Comparison of ENCODE assay signal across 8 cellular contexts in genomic region chr11:69637956-69638871, GRCh38. TPM values are rescaled to one million over a fixed set of nuclear protein-coding genes. Genes with fewer than 3 reads are reported as not detected.
DNase-seq lines count a peak whose midpoint lies in the region; ATAC-seq and TF ChIP-seq lines count a peak whose summit lies in the region.

No MANE protein-coding gene starts in this region.

- WGBS in smooth muscle cell (ENCODE audit: low lambda C conversion rate): 1% methylated on average over 65 of the region's 76 CpGs

- peaks cover 6% of the 10 kb centered on the region for H3F3A ChIP-seq in smooth muscle cell (ENCODE audit: low read depth)

- TF ChIP-seq CTCF in astrocyte of the spinal cord (IDR thresholded peaks at IDR 0.05; ENCODE audit: low read depth, low read length) (no peak), smooth muscle cell (IDR thresholded peaks at IDR 0.05; ENCODE audit: borderline replicate concordance, insufficient read depth, poor library complexity, severe bottlenecking) (no peak)

- H3K9ac ChIP-seq in BLaER1 (no peak overlapping the region), iPS-20b (ENCODE audit: low read depth, low read length) (peak overlapping the region; percentile 86), smooth muscle cell (ENCODE audit: low read depth) (peak overlapping the region; percentile 24)

- H3K9me3 ChIP-seq in BLaER1 (no peaks in the 10 kb centered on the region), iPS-20b (ENCODE audit: insufficient read depth, low read depth, low read length) (no peaks in the 10 kb centered on the region), smooth muscle cell (replicated peaks; ENCODE audit: low read depth) (no peaks in the 10 kb centered on the region)

- no peaks in the 10 kb centered on the region for H3K9me3 Mint-ChIP-seq in IgD-negative memory B cell

- H3K36me3 ChIP-seq in BLaER1 (no peaks in the 10 kb centered on the region), iPS-20b (ENCODE audit: insufficient read depth, low read depth, low read length) (no peaks in the 10 kb centered on the region), smooth muscle cell (ENCODE audit: low read depth) (no peaks in the 10 kb centered on the region)

- H3K79me2 ChIP-seq in smooth muscle cell (ENCODE audit: low read depth): peaks cover 34% of the 10 kb centered on the region

- H3K27me3 ChIP-seq in BLaER1: peaks cover 97% of the 10 kb centered on the region
- peaks cover 54% of the 10 kb centered on the region for H3K27me3 ChIP-seq in iPS-20b (ENCODE audit: insufficient read depth, low read length)
- H3K27me3 ChIP-seq in smooth muscle cell (ENCODE audit: low read depth): no peaks in the 10 kb centered on the region

- peaks cover 44% of the 10 kb centered on the region for H3K27me3 Mint-ChIP-seq in IgD-negative memory B cell

- DNase-seq in astrocyte of the spinal cord (ENCODE audit: low read depth, low spot score): peak; percentile 81
- DNase-seq in smooth muscle cell (lab: John Stamatoyannopoulos, UW; ENCODE audit: unreplicated experiment): no peak
- DNase-seq in activated CD4-positive, CD25-positive, alpha-beta regulatory T cell (lab: John Stamatoyannopoulos, UW): no peak

- H4K20me1 ChIP-seq in BLaER1 (peaks cover 68% of the 10 kb centered on the region), smooth muscle cell (ENCODE audit: low read depth) (peaks cover 13% of the 10 kb centered on the region)

- H3K4me3 ChIP-seq in BLaER1 (peak overlapping the region; percentile 50), astrocyte of the spinal cord (ENCODE audit: low read depth, low read length) (peak overlapping the region; percentile 89), iPS-20b (ENCODE audit: low read length) (peak overlapping the region; percentile 68), smooth muscle cell (peak overlapping the region; percentile 93)

- H3K36me3 Mint-ChIP-seq in IgD-negative memory B cell: peaks cover 1% of the 10 kb centered on the region

- H3K27ac ChIP-seq in BLaER1: no peak overlapping the region
- no peak overlapping the region for H3K27ac ChIP-seq in iPS-20b (ENCODE audit: low read length)
- peak overlapping the region; percentile 87 for H3K27ac ChIP-seq in smooth muscle cell (ENCODE audit: low read depth)

- peak overlapping the region; percentile 63 for H2AFZ ChIP-seq in smooth muscle cell (ENCODE audit: low read depth)

- in situ Hi-C loops in astrocyte of the spinal cord (cut with HindIII; ENCODE audit: low sequenced_read_pairs): no loop called here

- ATAC-seq in HG02870 (IDR thresholded peaks at IDR 0.05; ENCODE audit: unreplicated experiment) (no peak), HG02970 (IDR thresholded peaks at IDR 0.05; ENCODE audit: low FRiP score, unreplicated experiment) (no peak)

- peak overlapping the region in 2 of 3 donors; percentile 59 to 83 for H3K27ac Mint-ChIP-seq in IgD-negative memory B cell

- H3K4me2 ChIP-seq in BLaER1: peak overlapping the region; percentile 80
- peak overlapping the region; percentile 96 for H3K4me2 ChIP-seq in smooth muscle cell

- H3K4me1 Mint-ChIP-seq in IgD-negative memory B cell: peaks cover 7 to 22% (median 16%) of the 10 kb centered on the region in 3 donors

- peaks cover 41% of the 10 kb centered on the region for H3K4me1 ChIP-seq in BLaER1
- H3K4me1 ChIP-seq in iPS-20b (ENCODE audit: insufficient read depth, low read length): peaks cover 5% of the 10 kb centered on the region; the same call in 1 of the 2 replicates
- peaks cover 25% of the 10 kb centered on the region for H3K4me1 ChIP-seq in smooth muscle cell (ENCODE audit: low read depth)

- H3K4me3 Mint-ChIP-seq in IgD-negative memory B cell: peak overlapping the region in 3 of 4 donors; percentile 70 to 94 (median 78)

RNA-seq across cellular contexts. Expression of gene CCND1, which starts 2.7 kb away (rescaled TPM):
- polyA plus RNA-seq in IgD-negative memory B cell (9.6 TPM), smooth muscle cell (482 and 510 TPM in 2 replicates)
- total RNA-seq in smooth muscle cell: 281 and 307 TPM in 2 replicates

RNA-seq across cellular contexts. Expression of gene LTO1, which starts 36.9 kb away (rescaled TPM):
- 14.0 TPM for polyA plus RNA-seq in IgD-negative memory B cell
- 7.2 and 8.0 TPM in 2 replicates for total RNA-seq in smooth muscle cell
- 17.3 and 22.6 TPM in 2 replicates for polyA plus RNA-seq in smooth muscle cell

Comparison
In these comparisons a context has a peak if more than half of its experiments do, and no peak if none do; other contexts are left out.
1. RNA of gene CCND1, which starts 2.7 kb away (polyA plus RNA-seq): 482 to 510 TPM in smooth muscle cell; 9.6 TPM in IgD-negative memory B cell (single experiment); every median in the first group is over 10 times any median in the second.
2. Peak in every context shown above with its lines, with median percentiles within 50 percentile points of each other: H3K4me3 ChIP-seq.